8 cellular contexts compared by ENCODE assay signal in genomic region chr14:22589096-22589839, GRCh38. TPM values are rescaled to one million over a fixed set of nuclear protein-coding genes. Genes with fewer than 3 reads are reported as not detected.
DNase-seq lines count a peak whose midpoint lies in the region; ATAC-seq and TF ChIP-seq lines count a peak whose summit lies in the region.

TSS of gene DAD1 (minus strand) at chr14:22589224. CDS start at chr14:22589157, 67 bp downstream.

- H3K4me3 Mint-ChIP-seq in activated T-cell treated with anti-CD3 and anti-CD28 coated beads, Interleukin-2, amount 50 U/mL, for 24 hours: peak within 1 kb of the TSS; percentile 99

- peak; percentile 81 for ATAC-seq in GM21717 (IDR thresholded peaks at IDR 0.05; ENCODE audit: unreplicated experiment)

- no peak for TF ChIP-seq CTCF in epithelial cell of proximal tubule (conservative IDR thresholded peaks at IDR 0.05; ENCODE audit: low read depth, low read length)

- in situ Hi-C loops in KBM-7 (cut with MboI; ENCODE audit: low pct_unique_long_range_greater_than_20kb, low sequenced_read_pairs): no loop called here

- peaks cover 47% of the 10 kb centered on the region for H3K36me3 Mint-ChIP-seq in activated T-cell treated with anti-CD3 and anti-CD28 coated beads, Interleukin-2, amount 50 U/mL, for 24 hours (ENCODE audit: low read depth)

- peak within 1 kb of the TSS; percentile 100 for H3K27ac Mint-ChIP-seq in activated T-cell treated with anti-CD3 and anti-CD28 coated beads, Interleukin-2, amount 50 U/mL, for 24 hours

- peak; percentile 98 for DNase-seq in DMS153 treated with DMSO at 0.1 percent for 48 hours (lab: John Stamatoyannopoulos, UW; ENCODE audit: unreplicated experiment)
- peak; percentile 99 for DNase-seq in KBM-7
- DNase-seq in activated T-cell treated with anti-CD3 and anti-CD28 coated beads, Interleukin-2, amount 50 U/mL, for 24 hours: peak; percentile 100
- peak; percentile 96 for DNase-seq in epithelial cell of proximal tubule (ENCODE audit: low read depth)
- DNase-seq in mucosa of gallbladder (ENCODE audit: low spot score): peak; percentile 99
- DNase-seq in stimulated activated CD8-positive, alpha-beta memory T cell treated with anti-CD3 and anti-CD28 coated beads, Interleukin-4, amount 100 ng/mL, for 4 hours (ENCODE audit: low read depth in 2 of 2, low spot score in 1 of 2): peak; percentile 98 to 99

- peaks cover 68% of the 10 kb centered on the region for H3K4me1 Mint-ChIP-seq in activated T-cell treated with anti-CD3 and anti-CD28 coated beads, Interleukin-2, amount 50 U/mL, for 24 hours (ENCODE audit: low read depth)

- H3K9me3 Mint-ChIP-seq in activated T-cell treated with anti-CD3 and anti-CD28 coated beads, Interleukin-2, amount 50 U/mL, for 24 hours: no peaks in the 10 kb centered on the region

- no peaks in the 10 kb centered on the region for H3K27me3 Mint-ChIP-seq in activated T-cell treated with anti-CD3 and anti-CD28 coated beads, Interleukin-2, amount 50 U/mL, for 24 hours

- peak within 1 kb of the TSS; percentile 76 for H3K4me3 ChIP-seq in epithelial cell of proximal tubule (ENCODE audit: low read depth, low read length)

TF ChIP-seq in PFSK-1, 5 proteins besides CTCF, POLR2A, EP300 and RAD21:
- TF ChIP-seq TAF1 (IDR thresholded peaks at IDR 0.05; ENCODE audit: borderline replicate concordance, insufficient read depth, low read length): 0 out of 2 replicates have a peak, but pooled peaks have one; percentile 59
- peak; percentile 42 for TF ChIP-seq FOXP2 (optimal IDR thresholded peaks at IDR 0.05; ENCODE audit: borderline replicate concordance, extremely low read depth, extremely low read length, insufficient read depth)
- TF ChIP-seq SIN3A (IDR thresholded peaks at IDR 0.05; ENCODE audit: borderline replicate concordance, insufficient read depth, low read length): no peak
- TF ChIP-seq POLR2AphosphoS5 (IDR thresholded peaks at IDR 0.05; ENCODE audit: low read depth, low read length): peak; percentile 83
- TF ChIP-seq REST (IDR thresholded peaks at IDR 0.05; ENCODE audit: insufficient read depth in 1 of 2, low read depth in 2 of 2, low read length in 2 of 2): no peak

RNA-seq across cellular contexts. Expression of gene DAD1, which starts in this region (rescaled TPM):
- polyA plus RNA-seq in PFSK-1 (2012; ENCODE audit: insufficient read length, low read depth): 126 TPM
- 330 and 389 TPM in 2 replicates for total RNA-seq in epithelial cell of proximal tubule
- total RNA-seq in mucosa of gallbladder: 235 TPM

Comparison
In these comparisons a context has a peak if more than half of its experiments do, and no peak if none do; other contexts are left out.
1. Peak in every context shown above with its lines: DNase-seq, ATAC-seq and H3K4me3 ChIP-seq.